Comparison of ENCODE assay signal across 1 cellular context in the genomic region with DNA sequence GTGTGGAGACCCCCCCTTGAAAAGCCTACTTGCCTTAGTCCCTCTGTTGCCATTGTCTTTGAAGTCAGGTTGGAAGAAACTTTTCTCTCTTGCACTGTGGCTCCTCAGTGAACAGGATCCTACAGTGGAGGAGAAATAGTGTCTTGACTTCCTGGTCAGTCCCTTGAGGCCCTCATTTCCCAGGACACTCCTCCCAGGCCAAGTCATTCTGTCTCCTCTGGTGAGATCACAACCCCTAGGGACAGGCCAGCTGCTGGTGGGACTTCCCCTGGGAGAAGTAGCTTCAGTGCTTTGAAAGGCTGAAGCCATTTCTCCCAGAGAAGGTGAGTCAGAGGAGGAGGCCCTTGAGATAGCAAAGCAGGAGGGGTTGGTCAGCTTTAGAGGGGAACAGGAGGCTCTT.
A peak's percentile ranks its signal among the peaks of the same experiment; 100 is the strongest.
TF ChIP-seq lines count a peak whose summit lies in the region.

No MANE protein-coding gene starts in this region.

TF ChIP-seq in GM12878, 131 proteins besides CTCF, POLR2A, EP300 and RAD21 (continued from another document and continues in another):
- TF ChIP-seq TCF12 (IDR thresholded peaks at IDR 0.05; ENCODE audit: low read depth, low read length), result peak; percentile 88
- TF ChIP-seq, protein P1, sequence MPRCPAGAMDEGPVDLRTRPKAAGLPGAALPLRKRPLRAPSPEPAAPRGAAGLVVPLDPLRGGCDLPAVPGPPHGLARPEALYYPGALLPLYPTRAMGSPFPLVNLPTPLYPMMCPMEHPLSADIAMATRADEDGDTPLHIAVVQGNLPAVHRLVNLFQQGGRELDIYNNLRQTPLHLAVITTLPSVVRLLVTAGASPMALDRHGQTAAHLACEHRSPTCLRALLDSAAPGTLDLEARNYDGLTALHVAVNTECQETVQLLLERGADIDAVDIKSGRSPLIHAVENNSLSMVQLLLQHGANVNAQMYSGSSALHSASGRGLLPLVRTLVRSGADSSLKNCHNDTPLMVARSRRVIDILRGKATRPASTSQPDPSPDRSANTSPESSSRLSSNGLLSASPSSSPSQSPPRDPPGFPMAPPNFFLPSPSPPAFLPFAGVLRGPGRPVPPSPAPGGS (IDR thresholded peaks at IDR 0.05; ENCODE audit: borderline replicate concordance, insufficient read depth, low read depth, low read length, poor library complexity, severe bottlenecking), result peak; percentile 99
- TF ChIP-seq ZNF24 (IDR thresholded peaks at IDR 0.05), result no peak
- peak; percentile 67; the same call in 1 of the 2 replicates for TF ChIP-seq IRF4 (IDR thresholded peaks at IDR 0.05; ENCODE audit: low read depth, low read length)
- no peak for TF ChIP-seq CEBPB (IDR thresholded peaks at IDR 0.05; ENCODE audit: borderline replicate concordance in 1 of 2, low read depth in 2 of 2, low read length in 2 of 2)
- no peak for TF ChIP-seq ZZZ3 (IDR thresholded peaks at IDR 0.05; ENCODE audit: control insufficient read depth, insufficient read length, low read depth)
- TF ChIP-seq KAT2A (conservative IDR thresholded peaks at IDR 0.05; ENCODE audit: control insufficient read depth, low read depth, low read length), result no peak
- TF ChIP-seq, protein P2, sequence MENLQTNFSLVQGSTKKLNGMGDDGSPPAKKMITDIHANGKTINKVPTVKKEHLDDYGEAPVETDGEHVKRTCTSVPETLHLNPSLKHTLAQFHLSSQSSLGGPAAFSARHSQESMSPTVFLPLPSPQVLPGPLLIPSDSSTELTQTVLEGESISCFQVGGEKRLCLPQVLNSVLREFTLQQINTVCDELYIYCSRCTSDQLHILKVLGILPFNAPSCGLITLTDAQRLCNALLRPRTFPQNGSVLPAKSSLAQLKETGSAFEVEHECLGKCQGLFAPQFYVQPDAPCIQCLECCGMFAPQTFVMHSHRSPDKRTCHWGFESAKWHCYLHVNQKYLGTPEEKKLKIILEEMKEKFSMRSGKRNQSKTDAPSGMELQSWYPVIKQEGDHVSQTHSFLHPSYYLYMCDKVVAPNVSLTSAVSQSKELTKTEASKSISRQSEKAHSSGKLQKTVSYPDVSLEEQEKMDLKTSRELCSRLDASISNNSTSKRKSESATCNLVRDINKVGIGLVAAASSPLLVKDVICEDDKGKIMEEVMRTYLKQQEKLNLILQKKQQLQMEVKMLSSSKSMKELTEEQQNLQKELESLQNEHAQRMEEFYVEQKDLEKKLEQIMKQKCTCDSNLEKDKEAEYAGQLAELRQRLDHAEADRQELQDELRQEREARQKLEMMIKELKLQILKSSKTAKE (IDR thresholded peaks at IDR 0.05; ENCODE audit: low read depth, poor library complexity, severe bottlenecking), result no peak
- TF ChIP-seq ETV6 (conservative IDR thresholded peaks at IDR 0.05 in 1 of 2, IDR thresholded peaks at IDR 0.05 in 1 of 2; ENCODE audit: borderline replicate concordance in 1 of 2, low read depth in 1 of 2), result peak in 1 of 2 experiments; percentile 51; a peak in 1 of 4 replicates
- TF ChIP-seq GABPA (IDR thresholded peaks at IDR 0.05; ENCODE audit: low read depth), result no peak
- TF ChIP-seq SP1 (IDR thresholded peaks at IDR 0.05; ENCODE audit: low read depth, low read length), result peak; percentile 27
- peak; percentile 77 for TF ChIP-seq GATAD2B (conservative IDR thresholded peaks at IDR 0.05; ENCODE audit: low read depth)
- peak; percentile 88 for TF ChIP-seq EED (IDR thresholded peaks at IDR 0.05; ENCODE audit: low read depth)
- TF ChIP-seq DPF2 (IDR thresholded peaks at IDR 0.05), result 0 out of 2 replicates have a peak, but pooled peaks have one; percentile 4
- TF ChIP-seq SREBF1 (IDR thresholded peaks at IDR 0.05; ENCODE audit: low read length), result no peak
- TF ChIP-seq, protein P3, sequence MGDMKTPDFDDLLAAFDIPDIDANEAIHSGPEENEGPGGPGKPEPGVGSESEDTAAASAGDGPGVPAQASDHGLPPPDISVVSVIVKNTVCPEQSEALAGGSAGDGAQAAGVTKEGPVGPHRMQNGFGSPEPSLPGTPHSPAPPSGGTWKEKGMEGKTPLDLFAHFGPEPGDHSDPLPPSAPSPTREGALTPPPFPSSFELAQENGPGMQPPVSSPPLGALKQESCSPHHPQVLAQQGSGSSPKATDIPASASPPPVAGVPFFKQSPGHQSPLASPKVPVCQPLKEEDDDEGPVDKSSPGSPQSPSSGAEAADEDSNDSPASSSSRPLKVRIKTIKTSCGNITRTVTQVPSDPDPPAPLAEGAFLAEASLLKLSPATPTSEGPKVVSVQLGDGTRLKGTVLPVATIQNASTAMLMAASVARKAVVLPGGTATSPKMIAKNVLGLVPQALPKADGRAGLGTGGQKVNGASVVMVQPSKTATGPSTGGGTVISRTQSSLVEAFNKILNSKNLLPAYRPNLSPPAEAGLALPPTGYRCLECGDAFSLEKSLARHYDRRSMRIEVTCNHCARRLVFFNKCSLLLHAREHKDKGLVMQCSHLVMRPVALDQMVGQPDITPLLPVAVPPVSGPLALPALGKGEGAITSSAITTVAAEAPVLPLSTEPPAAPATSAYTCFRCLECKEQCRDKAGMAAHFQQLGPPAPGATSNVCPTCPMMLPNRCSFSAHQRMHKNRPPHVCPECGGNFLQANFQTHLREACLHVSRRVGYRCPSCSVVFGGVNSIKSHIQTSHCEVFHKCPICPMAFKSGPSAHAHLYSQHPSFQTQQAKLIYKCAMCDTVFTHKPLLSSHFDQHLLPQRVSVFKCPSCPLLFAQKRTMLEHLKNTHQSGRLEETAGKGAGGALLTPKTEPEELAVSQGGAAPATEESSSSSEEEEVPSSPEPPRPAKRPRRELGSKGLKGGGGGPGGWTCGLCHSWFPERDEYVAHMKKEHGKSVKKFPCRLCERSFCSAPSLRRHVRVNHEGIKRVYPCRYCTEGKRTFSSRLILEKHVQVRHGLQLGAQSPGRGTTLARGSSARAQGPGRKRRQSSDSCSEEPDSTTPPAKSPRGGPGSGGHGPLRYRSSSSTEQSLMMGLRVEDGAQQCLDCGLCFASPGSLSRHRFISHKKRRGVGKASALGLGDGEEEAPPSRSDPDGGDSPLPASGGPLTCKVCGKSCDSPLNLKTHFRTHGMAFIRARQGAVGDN (IDR thresholded peaks at IDR 0.05), result no peak
- TF ChIP-seq MYC (IDR thresholded peaks at IDR 0.05; ENCODE audit: insufficient read depth, insufficient read length, insufficient replicate concordance, low read length, severe bottlenecking), result no peak
- TF ChIP-seq EGR1 (IDR thresholded peaks at IDR 0.05; ENCODE audit: borderline replicate concordance in 1 of 2, low read depth in 2 of 2, low read length in 2 of 2), result no peak
- peak; percentile 78; the same call in 1 of the 2 replicates for TF ChIP-seq RB1 (IDR thresholded peaks at IDR 0.05; ENCODE audit: borderline replicate concordance)
- no peak for TF ChIP-seq YY1 (IDR thresholded peaks at IDR 0.05; ENCODE audit: low read depth, low read length)
- no peak for TF ChIP-seq CBX5 (IDR thresholded peaks at IDR 0.05; ENCODE audit: low read depth)
- TF ChIP-seq BRCA1 (IDR thresholded peaks at IDR 0.05; ENCODE audit: low read depth, low read length), result no peak
- no peak for TF ChIP-seq NR2F1 (conservative IDR thresholded peaks at IDR 0.05)
- TF ChIP-seq BCL11A (IDR thresholded peaks at IDR 0.05; ENCODE audit: low read depth, low read length), result peak; percentile 53; the same call in 1 of the 2 replicates
- TF ChIP-seq, protein P4, sequence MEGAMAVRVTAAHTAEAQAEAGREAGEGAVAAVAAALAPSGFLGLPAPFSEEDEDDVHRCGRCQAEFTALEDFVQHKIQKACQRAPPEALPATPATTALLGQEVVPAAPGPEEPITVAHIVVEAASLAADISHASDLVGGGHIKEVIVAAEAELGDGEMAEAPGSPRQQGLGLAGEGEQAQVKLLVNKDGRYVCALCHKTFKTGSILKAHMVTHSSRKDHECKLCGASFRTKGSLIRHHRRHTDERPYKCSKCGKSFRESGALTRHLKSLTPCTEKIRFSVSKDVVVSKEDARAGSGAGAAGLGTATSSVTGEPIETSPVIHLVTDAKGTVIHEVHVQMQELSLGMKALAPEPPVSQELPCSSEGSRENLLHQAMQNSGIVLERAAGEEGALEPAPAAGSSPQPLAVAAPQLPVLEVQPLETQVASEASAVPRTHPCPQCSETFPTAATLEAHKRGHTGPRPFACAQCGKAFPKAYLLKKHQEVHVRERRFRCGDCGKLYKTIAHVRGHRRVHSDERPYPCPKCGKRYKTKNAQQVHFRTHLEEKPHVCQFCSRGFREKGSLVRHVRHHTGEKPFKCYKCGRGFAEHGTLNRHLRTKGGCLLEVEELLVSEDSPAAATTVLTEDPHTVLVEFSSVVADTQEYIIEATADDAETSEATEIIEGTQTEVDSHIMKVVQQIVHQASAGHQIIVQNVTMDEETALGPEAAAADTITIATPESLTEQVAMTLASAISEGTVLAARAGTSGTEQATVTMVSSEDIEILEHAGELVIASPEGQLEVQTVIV (IDR thresholded peaks at IDR 0.05; ENCODE audit: borderline replicate concordance, partially characterized antibody), result no peak
- peak; percentile 52 for TF ChIP-seq IKZF1 (conservative IDR thresholded peaks at IDR 0.05)
- TF ChIP-seq IKZF2 (IDR thresholded peaks at IDR 0.05), result peak in 1 of 2 experiments; percentile 37; a peak in 2 of 4 replicates
- TF ChIP-seq CHD2 (IDR thresholded peaks at IDR 0.05; ENCODE audit: borderline replicate concordance, low read depth, low read length), result no peak
- TF ChIP-seq CREM (IDR thresholded peaks at IDR 0.05; ENCODE audit: low read depth), result peak; percentile 59; the same call in 1 of the 2 replicates
- TF ChIP-seq, protein P5, sequence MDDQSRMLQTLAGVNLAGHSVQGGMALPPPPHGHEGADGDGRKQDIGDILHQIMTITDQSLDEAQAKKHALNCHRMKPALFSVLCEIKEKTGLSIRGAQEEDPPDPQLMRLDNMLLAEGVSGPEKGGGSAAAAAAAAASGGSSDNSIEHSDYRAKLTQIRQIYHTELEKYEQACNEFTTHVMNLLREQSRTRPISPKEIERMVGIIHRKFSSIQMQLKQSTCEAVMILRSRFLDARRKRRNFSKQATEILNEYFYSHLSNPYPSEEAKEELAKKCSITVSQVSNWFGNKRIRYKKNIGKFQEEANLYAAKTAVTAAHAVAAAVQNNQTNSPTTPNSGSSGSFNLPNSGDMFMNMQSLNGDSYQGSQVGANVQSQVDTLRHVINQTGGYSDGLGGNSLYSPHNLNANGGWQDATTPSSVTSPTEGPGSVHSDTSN (IDR thresholded peaks at IDR 0.05; ENCODE audit: insufficient replicate concordance, low read depth, low read length), result no peak
- TF ChIP-seq MEF2B (IDR thresholded peaks at IDR 0.05; ENCODE audit: partially characterized antibody, poor library complexity, severe bottlenecking), result peak; percentile 98
- TF ChIP-seq, protein P6, sequence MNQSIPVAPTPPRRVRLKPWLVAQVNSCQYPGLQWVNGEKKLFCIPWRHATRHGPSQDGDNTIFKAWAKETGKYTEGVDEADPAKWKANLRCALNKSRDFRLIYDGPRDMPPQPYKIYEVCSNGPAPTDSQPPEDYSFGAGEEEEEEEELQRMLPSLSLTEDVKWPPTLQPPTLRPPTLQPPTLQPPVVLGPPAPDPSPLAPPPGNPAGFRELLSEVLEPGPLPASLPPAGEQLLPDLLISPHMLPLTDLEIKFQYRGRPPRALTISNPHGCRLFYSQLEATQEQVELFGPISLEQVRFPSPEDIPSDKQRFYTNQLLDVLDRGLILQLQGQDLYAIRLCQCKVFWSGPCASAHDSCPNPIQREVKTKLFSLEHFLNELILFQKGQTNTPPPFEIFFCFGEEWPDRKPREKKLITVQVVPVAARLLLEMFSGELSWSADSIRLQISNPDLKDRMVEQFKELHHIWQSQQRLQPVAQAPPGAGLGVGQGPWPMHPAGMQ (IDR thresholded peaks at IDR 0.05; ENCODE audit: borderline replicate concordance), result no peak
- TF ChIP-seq HDAC2 (IDR thresholded peaks at IDR 0.05), result no peak
- no peak for TF ChIP-seq RELA (IDR thresholded peaks at IDR 0.05; ENCODE audit: borderline replicate concordance, partially characterized antibody)
- peak; percentile 82; the same call in 1 of the 2 replicates for TF ChIP-seq FOXM1 (IDR thresholded peaks at IDR 0.05; ENCODE audit: low read depth, low read length)
- TF ChIP-seq, protein P7, sequence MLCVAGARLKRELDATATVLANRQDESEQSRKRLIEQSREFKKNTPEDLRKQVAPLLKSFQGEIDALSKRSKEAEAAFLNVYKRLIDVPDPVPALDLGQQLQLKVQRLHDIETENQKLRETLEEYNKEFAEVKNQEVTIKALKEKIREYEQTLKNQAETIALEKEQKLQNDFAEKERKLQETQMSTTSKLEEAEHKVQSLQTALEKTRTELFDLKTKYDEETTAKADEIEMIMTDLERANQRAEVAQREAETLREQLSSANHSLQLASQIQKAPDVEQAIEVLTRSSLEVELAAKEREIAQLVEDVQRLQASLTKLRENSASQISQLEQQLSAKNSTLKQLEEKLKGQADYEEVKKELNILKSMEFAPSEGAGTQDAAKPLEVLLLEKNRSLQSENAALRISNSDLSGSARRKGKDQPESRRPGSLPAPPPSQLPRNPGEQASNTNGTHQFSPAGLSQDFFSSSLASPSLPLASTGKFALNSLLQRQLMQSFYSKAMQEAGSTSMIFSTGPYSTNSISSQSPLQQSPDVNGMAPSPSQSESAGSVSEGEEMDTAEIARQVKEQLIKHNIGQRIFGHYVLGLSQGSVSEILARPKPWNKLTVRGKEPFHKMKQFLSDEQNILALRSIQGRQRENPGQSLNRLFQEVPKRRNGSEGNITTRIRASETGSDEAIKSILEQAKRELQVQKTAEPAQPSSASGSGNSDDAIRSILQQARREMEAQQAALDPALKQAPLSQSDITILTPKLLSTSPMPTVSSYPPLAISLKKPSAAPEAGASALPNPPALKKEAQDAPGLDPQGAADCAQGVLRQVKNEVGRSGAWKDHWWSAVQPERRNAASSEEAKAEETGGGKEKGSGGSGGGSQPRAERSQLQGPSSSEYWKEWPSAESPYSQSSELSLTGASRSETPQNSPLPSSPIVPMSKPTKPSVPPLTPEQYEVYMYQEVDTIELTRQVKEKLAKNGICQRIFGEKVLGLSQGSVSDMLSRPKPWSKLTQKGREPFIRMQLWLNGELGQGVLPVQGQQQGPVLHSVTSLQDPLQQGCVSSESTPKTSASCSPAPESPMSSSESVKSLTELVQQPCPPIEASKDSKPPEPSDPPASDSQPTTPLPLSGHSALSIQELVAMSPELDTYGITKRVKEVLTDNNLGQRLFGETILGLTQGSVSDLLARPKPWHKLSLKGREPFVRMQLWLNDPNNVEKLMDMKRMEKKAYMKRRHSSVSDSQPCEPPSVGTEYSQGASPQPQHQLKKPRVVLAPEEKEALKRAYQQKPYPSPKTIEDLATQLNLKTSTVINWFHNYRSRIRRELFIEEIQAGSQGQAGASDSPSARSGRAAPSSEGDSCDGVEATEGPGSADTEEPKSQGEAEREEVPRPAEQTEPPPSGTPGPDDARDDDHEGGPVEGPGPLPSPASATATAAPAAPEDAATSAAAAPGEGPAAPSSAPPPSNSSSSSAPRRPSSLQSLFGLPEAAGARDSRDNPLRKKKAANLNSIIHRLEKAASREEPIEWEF (IDR thresholded peaks at IDR 0.05; ENCODE audit: insufficient replicate concordance, low read depth, low read length), result peak; percentile 89
- TF ChIP-seq HCFC1 (IDR thresholded peaks at IDR 0.05; ENCODE audit: low read length), result no peak
- TF ChIP-seq, protein P8, sequence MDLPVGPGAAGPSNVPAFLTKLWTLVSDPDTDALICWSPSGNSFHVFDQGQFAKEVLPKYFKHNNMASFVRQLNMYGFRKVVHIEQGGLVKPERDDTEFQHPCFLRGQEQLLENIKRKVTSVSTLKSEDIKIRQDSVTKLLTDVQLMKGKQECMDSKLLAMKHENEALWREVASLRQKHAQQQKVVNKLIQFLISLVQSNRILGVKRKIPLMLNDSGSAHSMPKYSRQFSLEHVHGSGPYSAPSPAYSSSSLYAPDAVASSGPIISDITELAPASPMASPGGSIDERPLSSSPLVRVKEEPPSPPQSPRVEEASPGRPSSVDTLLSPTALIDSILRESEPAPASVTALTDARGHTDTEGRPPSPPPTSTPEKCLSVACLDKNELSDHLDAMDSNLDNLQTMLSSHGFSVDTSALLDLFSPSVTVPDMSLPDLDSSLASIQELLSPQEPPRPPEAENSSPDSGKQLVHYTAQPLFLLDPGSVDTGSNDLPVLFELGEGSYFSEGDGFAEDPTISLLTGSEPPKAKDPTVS (IDR thresholded peaks at IDR 0.05; ENCODE audit: low read depth, low read length), result no peak
- TF ChIP-seq TCF3 (IDR thresholded peaks at IDR 0.05; ENCODE audit: borderline replicate concordance, insufficient read depth, low read depth, low read length), result no peak
